ENCODE assay signal across 12 cellular contexts in the genomic region with DNA sequence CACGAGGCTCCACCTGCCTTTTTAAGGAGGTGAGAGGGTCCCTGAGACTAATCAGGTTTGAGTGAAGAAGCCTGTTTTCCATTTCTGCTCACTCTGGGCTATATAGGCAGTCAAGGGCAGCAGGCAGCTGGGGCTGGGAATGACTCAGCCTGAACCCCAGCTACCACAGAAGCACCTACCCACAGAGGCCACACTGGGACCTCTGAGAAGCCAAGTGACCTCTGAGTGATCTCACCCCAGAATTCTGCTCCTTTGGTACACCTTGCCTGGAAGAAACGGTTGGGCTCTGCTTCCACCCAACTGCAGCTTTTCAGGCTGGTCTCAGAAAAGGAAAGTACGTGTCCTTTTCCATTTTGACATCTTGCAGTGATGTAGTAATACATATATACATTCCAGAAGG. TPM values are rescaled to one million over a fixed set of nuclear protein-coding genes. Genes with fewer than 3 reads are reported as not detected.
DNase-seq lines count a peak whose midpoint lies in the region; ATAC-seq and TF ChIP-seq lines count a peak whose summit lies in the region.
"Had no signal": no experiment of that assay in that cellular context is flagged by ENCODE, and none has a peak within 500 bp of the region (broad histone marks: within the 10 kb centered on the region; RNA-seq: fewer than 3 reads in every experiment).

No MANE protein-coding gene starts in this region.

- no peak overlapping the region for H2BK5ac ChIP-seq in IMR-90 (ENCODE audit: low read depth, low read length, poor library complexity, severe bottlenecking)

- H3K23ac ChIP-seq in IMR-90 (ENCODE audit: low read depth, low read length), result no peak overlapping the region

- H2AFZ ChIP-seq in IMR-90 (replicated peaks; ENCODE audit: low read length, poor library complexity), result no peak overlapping the region

- WGBS in IMR-90 (ENCODE audit: extremely low coverage in 2 of 2, insufficient read length in 1 of 2), 2 experiments, result no CpG with 5 or more reads among the region's 3 CpGs

- H3K36me3 ChIP-seq in IMR-90 (ENCODE audit: control insufficient read depth, insufficient read depth, low read length), result no peaks in the 10 kb centered on the region

- intact Hi-C loops in IMR-90 (cut with micrococcal nuclease), result no loop called here

- dilution Hi-C loops in IMR-90 (cut with HindIII; ENCODE audit: low sequenced_read_pairs, unreplicated experiment), result no loop called here

- H2AK9ac ChIP-seq in IMR-90 (replicated peaks; ENCODE audit: low read depth, low read length, poor library complexity), result no peak overlapping the region

- ATAC-seq in GM18909 (IDR thresholded peaks at IDR 0.05; ENCODE audit: poor library complexity, unreplicated experiment) (peak; percentile 65), IMR-90 (ENCODE audit: low read depth) (peak; percentile 55), esophagus mucosa (peak; percentile 11), GM18858 (IDR thresholded peaks at IDR 0.05; ENCODE audit: unreplicated experiment) (no peak)

- no peak overlapping the region for H3K56ac ChIP-seq in IMR-90 (ENCODE audit: extremely low read depth, insufficient read depth, low read length)

- no peak overlapping the region for H3K18ac ChIP-seq in IMR-90 (ENCODE audit: low read depth, low read length)

- no peak for TF ChIP-seq RAD21 in IMR-90 (IDR thresholded peaks at IDR 0.05; ENCODE audit: low read length)

- no peak overlapping the region for H2AK5ac ChIP-seq in IMR-90 (ENCODE audit: low read depth, low read length)

- DNase-seq in EH (ENCODE audit: low read depth) (peak; percentile 23), IMR-90 (peak; percentile 53), HuH-7 (ENCODE audit: low spot score) (no peak), NCI-H345 treated with DMSO at 0.1 percent for 48 hours (lab: John Stamatoyannopoulos, UW; ENCODE audit: unreplicated experiment) (no peak), superior temporal gyrus (ENCODE audit: extremely low spot score) (no peak)
- DNase-seq: activated naive CD4-positive, alpha-beta T cell treated with anti-CD3 and anti-CD28 coated beads for 36 hours; CD4-positive, alpha-beta memory T cell; kidney glomerular epithelial cell had no signal

- H3K4ac ChIP-seq in IMR-90 (ENCODE audit: low read depth, low read length), result no peak overlapping the region

- H3K27ac ChIP-seq in IMR-90 (ENCODE audit: insufficient read depth, low read length), result no peak overlapping the region

- in situ Hi-C loops in IMR-90 (cut with MboI; ENCODE audit: low sequenced_read_pairs), result no loop called here

- CTCF ChIA-PET in IMR-90 (lab: Yijun Ruan, JAX), result interaction anchor here (0.6 kb wide), 1 partner anchor 131 kb away, joined by 4 read pairs; no protein-coding TSS in a partner anchor

- H3K4me3 ChIP-seq in IMR-90 (ENCODE audit: insufficient read depth, low read depth, low read length), result no peak overlapping the region

- POLR2A ChIA-PET in IMR-90 (lab: Charles Lee; ENCODE audit: unreplicated experiment), result no interaction called here

- no peaks in the 10 kb centered on the region for H3K9me3 ChIP-seq in IMR-90 (ENCODE audit: control insufficient read depth, insufficient read depth, low read length)

- H3K27me3 ChIP-seq in IMR-90 (ENCODE audit: control insufficient read depth, insufficient read depth, low read length), result no peaks in the 10 kb centered on the region

- H3K9me1 ChIP-seq in IMR-90 (ENCODE audit: insufficient read depth, low read length), result peaks cover 25% of the 10 kb centered on the region

- no peak overlapping the region; the same call in 1 of the 2 replicates for H2BK20ac ChIP-seq in IMR-90 (ENCODE audit: low read depth, low read length)

- no peak overlapping the region for H2BK15ac ChIP-seq in IMR-90 (ENCODE audit: low read depth, low read length)

- H3K79me1 ChIP-seq in IMR-90 (ENCODE audit: low read depth in 1 of 2, low read length in 2 of 2), result peaks cover 55 to 85% of the 10 kb centered on the region in 2 experiments

- no peak overlapping the region for H3K14ac ChIP-seq in IMR-90 (replicated peaks; ENCODE audit: low read depth, low read length)

- peaks cover 86% of the 10 kb centered on the region for H4K20me1 ChIP-seq in IMR-90 (ENCODE audit: insufficient read depth, low read length)

- no peak overlapping the region for H2BK120ac ChIP-seq in IMR-90 (ENCODE audit: low read depth, low read length)

- BruUV-seq in IMR-90 (replicated peaks; lab: Mats Ljungman, UMichigan), result no TSS peak

- H4K5ac ChIP-seq in IMR-90 (ENCODE audit: low read depth, low read length), result no peak overlapping the region

- H4K8ac ChIP-seq in IMR-90 (ENCODE audit: low read depth in 2 of 2, low read length in 2 of 2), result no peak overlapping the region

- peaks cover 5% of the 10 kb centered on the region for H3K4me1 ChIP-seq in IMR-90 (ENCODE audit: control insufficient read depth, insufficient read depth, low read length)

- no peak overlapping the region for H3K4me2 ChIP-seq in IMR-90 (ENCODE audit: low read depth, low read length)

- TF ChIP-seq CTCF in IMR-90 (conservative IDR thresholded peaks at IDR 0.05; ENCODE audit: low read depth, low read length), result no peak

- no peak overlapping the region for H4K91ac ChIP-seq in IMR-90 (ENCODE audit: insufficient read depth, low read depth, low read length)

- H3K9ac ChIP-seq in IMR-90 (ENCODE audit: low read depth, low read length), result no peak overlapping the region

- TF ChIP-seq POLR2A in IMR-90 (IDR thresholded peaks at IDR 0.05; ENCODE audit: low read depth, low read length), result no peak

TF ChIP-seq in IMR-90, 13 proteins besides CTCF, POLR2A, EP300 and RAD21:
- TF ChIP-seq FOS (IDR thresholded peaks at IDR 0.05; ENCODE audit: low read depth, low read length) (peak; percentile 20; the same call in 1 of the 2 replicates), RFX5 (IDR thresholded peaks at IDR 0.05; ENCODE audit: low read depth, low read length) (no peak)

RNA-seq across cellular contexts. Expression of a gene that starts 6.8 kb away (rescaled TPM):
- 4.8 and 5.6 TPM in 2 replicates for total RNA-seq in IMR-90 (2012; rRNA removed)
- 20.1 and 20.8 TPM in 2 replicates for polyA plus RNA-seq in IMR-90 (2012; rRNA removed)
- 11.2 and 15.7 TPM in 2 replicates for polyA plus RNA-seq in IMR-90 (2012; cell fraction: cytosol; rRNA removed)
- polyA plus RNA-seq in IMR-90 (2012; cell fraction: nucleus; rRNA removed; ENCODE audit: low replicate concordance), result 56.7 and 66.7 TPM in 2 replicates
- 4.5 TPM for total RNA-seq in esophagus mucosa

RNA-seq across cellular contexts. Expression of a gene that starts 7.1 kb away (rescaled TPM):
- total RNA-seq in IMR-90 (2012; rRNA removed), result not detected in 2 replicates
- not detected in 2 replicates for polyA plus RNA-seq in IMR-90 (2012; rRNA removed)
- not detected in 2 replicates for polyA plus RNA-seq in IMR-90 (2012; cell fraction: cytosol; rRNA removed)
- 0.06 TPM in 1 of 2 replicates, not detected in the other for polyA plus RNA-seq in IMR-90 (2012; cell fraction: nucleus; rRNA removed; ENCODE audit: low replicate concordance)
- not detected for total RNA-seq in esophagus mucosa
- total RNA-seq: CD4-positive, alpha-beta memory T cell; T-helper 1 cell treated with Interleukin-12 subunit alpha and Interleukin-12 subunit beta and Interleukin-4 antibody, amounts not matched to agents 30 ng/mL and 1 ng/mL, for 36 hours had no signal
- polyA plus RNA-seq: CD4-positive, alpha-beta memory T cell had no signal

Comparison
In these comparisons a context has a peak if more than half of its experiments do, and no peak if none do; other contexts are left out.
1. DNase-seq: peak in EH (single experiment) and IMR-90 (single experiment); none in HuH-7 (single experiment), NCI-H345 treated with DMSO at 0.1 percent for 48 hours (single experiment) and superior temporal gyrus (single experiment).